30 cellular contexts compared by ENCODE assay signal in genomic region chr2:99259465-99259864, GRCh38.
"Had no signal": no experiment of that assay in that cellular context is flagged by ENCODE, and none has a peak within 500 bp of the region (broad histone marks: within the 10 kb centered on the region; RNA-seq: fewer than 3 reads in every experiment).

No MANE protein-coding gene starts in this region.

- H3K4me1 ChIP-seq: adrenal gland, body of pancreas, esophagus muscularis mucosa, gastrocnemius medialis, heart left ventricle had no signal

- H3K27ac ChIP-seq: adrenal gland, body of pancreas, esophagus muscularis mucosa, foreskin keratinocyte, gastrocnemius medialis, heart left ventricle had no signal

- H3K4me3 ChIP-seq: adrenal gland, body of pancreas, esophagus muscularis mucosa, gastrocnemius medialis, heart left ventricle had no signal

- DNase-seq: activated CD4-positive, alpha-beta memory T cell treated with anti-CD3 and anti-CD28 coated beads for 36 hours; activated CD4-positive, alpha-beta T cell treated with anti-CD3 and anti-CD28 coated beads for 36 hours; activated CD4-positive, alpha-beta T cell treated with anti-CD3 and anti-CD28 coated beads, Interleukin-2, amount 10 ng/mL, durations not matched to agents 24 days and 14 days; activated CD4-positive, CD25-positive, alpha-beta regulatory T cell; activated CD4-positive, CD25-positive, alpha-beta regulatory T cell treated with anti-CD3 and anti-CD28 coated beads, Interleukin-2, amount 50 U/mL, for 72 hours; activated CD8-positive, alpha-beta memory T cell treated with anti-CD3 and anti-CD28 coated beads, Interleukin-2, amount 10 ng/mL, durations not matched to agents 7 days and 5 days; activated CD8-positive, alpha-beta memory T cell treated with anti-CD3 and anti-CD28 coated beads, Interleukin-2, amount 50 U/mL, for 4 hours; activated CD8-positive, alpha-beta T cell treated with anti-CD3 and anti-CD28 coated beads, Interleukin-2, amount 10 ng/mL, durations not matched to agents 7 days and 5 days; activated effector memory CD4-positive, alpha-beta T cell treated with anti-CD3 and anti-CD28 coated beads, Interleukin-2, amount 50 U/mL, for 16 hours; activated naive CD4-positive, alpha-beta T cell treated with anti-CD3 and anti-CD28 coated beads for 36 hours; activated naive CD8-positive, alpha-beta T cell treated with anti-CD3 and anti-CD28 coated beads for 36 hours; activated naive CD8-positive, alpha-beta T cell treated with anti-CD3 and anti-CD28 coated beads, Interleukin-2, amount 50 U/mL, for 24 hours; activated T-cell treated with anti-CD3 and anti-CD28 coated beads, Interleukin-2, amount 50 U/mL, for 1 hour; activated T-cell treated with anti-CD3 and anti-CD28 coated beads, Interleukin-2, amount 50 U/mL, for 48 hours; adrenal gland; amygdala; aorta; body of pancreas; caudate nucleus; cortex of kidney; dermis blood vessel endothelial cell; effector CD4-positive, alpha-beta T cell; effector memory CD8-positive, alpha-beta T cell; erythroblast; foreskin keratinocyte; gastrocnemius medialis; glutamatergic neuron; heart left ventricle; T1000 had no signal

- H3K36me3 ChIP-seq: adrenal gland, gastrocnemius medialis had no signal

- H3K9me3 ChIP-seq: adrenal gland, body of pancreas, esophagus muscularis mucosa, gastrocnemius medialis had no signal
